ENCODE assay signal across 8 cellular contexts in genomic region chr16:9092963-9093477, GRCh38. TPM values are rescaled to one million over a fixed set of nuclear protein-coding genes. Genes with fewer than 3 reads are reported as not detected.
DNase-seq lines count a peak whose midpoint lies in the region; ATAC-seq, FAIRE-seq and TF ChIP-seq lines count a peak whose summit lies in the region.

No MANE protein-coding gene starts in this region.

- peak overlapping the region; percentile 94 for H3K9ac ChIP-seq in OCI-LY1 (ENCODE audit: low read length)
- H3K9ac ChIP-seq in keratinocyte (ENCODE audit: control insufficient read depth, extremely low read depth, insufficient read depth, low read length): peak overlapping the region; percentile 93

- peaks cover 53% of the 10 kb centered on the region for H3K36me3 ChIP-seq in OCI-LY1 (ENCODE audit: insufficient read depth, low read length)
- H3K36me3 ChIP-seq in keratinocyte (ENCODE audit: control insufficient read depth in 2 of 2, extremely low read depth in 1 of 2, insufficient read depth in 2 of 2, low read length in 2 of 2): peaks cover 15 to 25% of the 10 kb centered on the region in 2 experiments

- H3F3A ChIP-seq in OCI-LY1 (ENCODE audit: insufficient read depth, low read length): no peaks in the 10 kb centered on the region

- TF ChIP-seq CTCF in GM12864 (IDR thresholded peaks at IDR 0.05; ENCODE audit: low read depth, low read length, missing control alignments) (no peak), OCI-LY1 (IDR thresholded peaks at IDR 0.05; ENCODE audit: low read length) (no peak), astrocyte of the cerebellum (IDR thresholded peaks at IDR 0.05; ENCODE audit: low read depth, low read length, missing control alignments) (no peak), keratinocyte (optimal IDR thresholded peaks at IDR 0.05 in 1 of 3, IDR thresholded peaks at IDR 0.05 in 1 of 3, conservative IDR thresholded peaks at IDR 0.05 in 1 of 3; ENCODE audit: extremely low read depth in 1 of 3, insufficient read depth in 2 of 3, low read length in 3 of 3) (no peak)

- H3K9me3 ChIP-seq in OCI-LY1 (ENCODE audit: low read length) (no peaks in the 10 kb centered on the region), keratinocyte (ENCODE audit: control insufficient read depth, low read depth, low read length) (no peaks in the 10 kb centered on the region)

- peaks cover 51% of the 10 kb centered on the region for H3K4me1 ChIP-seq in OCI-LY1 (ENCODE audit: insufficient read depth, low read length, severe bottlenecking)
- peaks cover 42% of the 10 kb centered on the region for H3K4me1 ChIP-seq in keratinocyte (ENCODE audit: control insufficient read depth, extremely low read depth, insufficient read depth, low read length)

- H3K9me2 ChIP-seq in OCI-LY1 (ENCODE audit: low read depth, low read length): no peaks in the 10 kb centered on the region

- H3K4me2 ChIP-seq in OCI-LY1 (ENCODE audit: low read length): peak overlapping the region; percentile 80
- H3K4me2 ChIP-seq in keratinocyte (ENCODE audit: control insufficient read depth, extremely low read depth, insufficient read depth, low read depth, low read length): peak overlapping the region; percentile 76

- ATAC-seq in GM19035 (IDR thresholded peaks at IDR 0.05; ENCODE audit: unreplicated experiment) (no peak), GM18868 (IDR thresholded peaks at IDR 0.05; ENCODE audit: unreplicated experiment) (no peak)

- in situ Hi-C loops in astrocyte of the cerebellum (cut with HindIII; ENCODE audit: low sequenced_read_pairs): no loop called here

- DNase-seq in GM12864 (ENCODE audit: low read depth): no peak
- DNase-seq in astrocyte of the cerebellum (ENCODE audit: low read depth): no peak
- DNase-seq in keratinocyte (ENCODE audit: low read depth, low spot score): no peak
- DNase-seq in stimulated activated CD8-positive, alpha-beta memory T cell treated with anti-CD3 and anti-CD28 coated beads, Interleukin-7, amount 100 ng/mL, for 24 hours (ENCODE audit: low read depth): peak; percentile 14
- DNase-seq in NOMO-1 treated with DMSO at 0.1 percent for 48 hours (lab: John Stamatoyannopoulos, UW; ENCODE audit: unreplicated experiment): no peak

- FAIRE-seq in keratinocyte (lab: Jason Lieb, UNC): no peak

- no peaks in the 10 kb centered on the region for H3K9me1 ChIP-seq in keratinocyte (ENCODE audit: control insufficient read depth, extremely low read depth, insufficient read depth, low read length)

- peaks cover 56% of the 10 kb centered on the region for H3K79me2 ChIP-seq in OCI-LY1 (ENCODE audit: insufficient read depth, low read length)
- peaks cover 66% of the 10 kb centered on the region for H3K79me2 ChIP-seq in keratinocyte (ENCODE audit: control insufficient read depth, insufficient read depth, low read length)

- H4K20me1 ChIP-seq in OCI-LY1 (ENCODE audit: insufficient read depth, low read length) (no peaks in the 10 kb centered on the region), keratinocyte (ENCODE audit: control insufficient read depth, extremely low read depth, insufficient read depth, low read length) (peaks cover 34% of the 10 kb centered on the region)

- H3K4me3 ChIP-seq in GM12864 (ENCODE audit: low read depth, low read length) (peak overlapping the region; percentile 59), OCI-LY1 (ENCODE audit: low read depth, low read length, poor library complexity, severe bottlenecking) (peak overlapping the region; percentile 90), astrocyte of the cerebellum (ENCODE audit: low read depth, low read length) (peak overlapping the region; percentile 89), keratinocyte (ENCODE audit: control insufficient read depth in 2 of 3, extremely low read depth in 1 of 3, insufficient read depth in 2 of 3, low read depth in 1 of 3, low read length in 3 of 3) (peak overlapping the region; percentile 78 to 94 (median 91))

- peak overlapping the region; percentile 75 for H3K27ac ChIP-seq in OCI-LY1 (ENCODE audit: low read depth, low read length, poor library complexity, severe bottlenecking)
- H3K27ac ChIP-seq in keratinocyte (ENCODE audit: control insufficient read depth, insufficient read depth, low read length): peak overlapping the region; percentile 88

- H2AFZ ChIP-seq in OCI-LY1 (ENCODE audit: low read length) (no peak overlapping the region), keratinocyte (ENCODE audit: control insufficient read depth, low read length) (no peak overlapping the region)

- H3K27me3 ChIP-seq in OCI-LY1 (ENCODE audit: insufficient read depth, low read length) (no peaks in the 10 kb centered on the region), keratinocyte (ENCODE audit: control insufficient read depth, extremely low read depth, insufficient read depth, low read length) (no peaks in the 10 kb centered on the region)

- dilution Hi-C loops in keratinocyte (cut with MboI; ENCODE audit: extremely low pct_ligation_motif_present, low sequenced_read_pairs): no loop called here

RNA-seq across cellular contexts. Expression of gene HAPSTR1, which starts 1.6 kb away (rescaled TPM):
- polyA plus RNA-seq in keratinocyte: 34.0 to 46.5 TPM (median 36.7 TPM) in 3 replicates
- 35.9 TPM for polyA plus RNA-seq in keratinocyte (2011; ENCODE audit: low read depth)
- polyA plus RNA-seq in keratinocyte (2011; cell fraction: cytosol; rRNA removed): 32.7 and 52.5 TPM in 2 replicates
- polyA plus RNA-seq in keratinocyte (2011; cell fraction: nucleus; rRNA removed): 57.5 and 66.9 TPM in 2 replicates
- polyA plus RNA-seq in keratinocyte (2012; ENCODE audit: low replicate concordance): 36.2 and 43.6 TPM in 2 replicates
- polyA minus RNA-seq in keratinocyte: 38.3 to 71.0 TPM (median 45.7 TPM) in 3 replicates
- polyA minus RNA-seq in keratinocyte (2011; cell fraction: cytosol; rRNA and poly(A)+ RNA removed): 41.2 TPM
- 29.2 and 67.5 TPM in 2 replicates for polyA minus RNA-seq in keratinocyte (2011; cell fraction: nucleus; rRNA and poly(A)+ RNA removed)
